In the genomic region with DNA sequence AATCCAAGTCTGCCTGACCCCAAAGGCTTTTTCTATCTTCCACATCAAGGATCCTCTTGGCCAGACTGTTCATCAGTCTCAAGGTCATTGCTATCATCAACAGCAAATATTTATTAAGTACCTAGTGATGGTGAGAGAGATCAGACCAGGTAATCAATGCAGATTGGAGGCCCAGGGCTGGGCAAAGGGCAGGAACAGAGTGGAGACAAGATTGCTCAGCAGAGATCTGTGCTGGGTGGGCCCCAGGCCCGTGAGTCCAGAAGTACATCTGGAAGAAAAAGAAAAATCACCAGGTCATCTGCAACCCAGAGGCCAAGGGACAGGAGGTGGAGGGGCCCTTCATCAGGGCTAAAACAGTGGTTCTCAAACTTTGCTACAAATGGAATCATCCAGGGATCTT, we compare ENCODE assay signal across 2 cellular contexts.
A peak's percentile ranks its signal among the peaks of the same experiment; 100 is the strongest.
TF ChIP-seq lines count a peak whose summit lies in the region.

No MANE protein-coding gene starts in this region.

TF ChIP-seq in GM12878, 131 proteins besides CTCF, POLR2A, EP300 and RAD21:
- TF ChIP-seq CBX5 (IDR thresholded peaks at IDR 0.05; ENCODE audit: low read depth) (no peak), CEBPB (IDR thresholded peaks at IDR 0.05; ENCODE audit: borderline replicate concordance in 1 of 2, low read depth in 2 of 2, low read length in 2 of 2) (no peak), FOXM1 (IDR thresholded peaks at IDR 0.05; ENCODE audit: low read depth, low read length) (no peak), SREBF2 (IDR thresholded peaks at IDR 0.05; ENCODE audit: low read length) (no peak), SP1 (IDR thresholded peaks at IDR 0.05; ENCODE audit: low read depth, low read length) (no peak), SMAD1 (IDR thresholded peaks at IDR 0.05; ENCODE audit: low read depth, partially characterized antibody) (no peak), MXI1 (IDR thresholded peaks at IDR 0.05; ENCODE audit: low read depth, low read length) (no peak), BHLHE40 (IDR thresholded peaks at IDR 0.05; ENCODE audit: borderline replicate concordance in 1 of 2, low read depth in 2 of 2, low read length in 1 of 2) (no peak), STAT1 (conservative IDR thresholded peaks at IDR 0.05) (no peak), IKZF2 (IDR thresholded peaks at IDR 0.05) (no peak), NRF1 (conservative IDR thresholded peaks at IDR 0.05; ENCODE audit: low read depth, low read length) (no peak), CBFB (IDR thresholded peaks at IDR 0.05; ENCODE audit: low read depth) (no peak), HDAC6 (IDR thresholded peaks at IDR 0.05; ENCODE audit: unreplicated experiment) (no peak)
- TF ChIP-seq, protein P1, sequence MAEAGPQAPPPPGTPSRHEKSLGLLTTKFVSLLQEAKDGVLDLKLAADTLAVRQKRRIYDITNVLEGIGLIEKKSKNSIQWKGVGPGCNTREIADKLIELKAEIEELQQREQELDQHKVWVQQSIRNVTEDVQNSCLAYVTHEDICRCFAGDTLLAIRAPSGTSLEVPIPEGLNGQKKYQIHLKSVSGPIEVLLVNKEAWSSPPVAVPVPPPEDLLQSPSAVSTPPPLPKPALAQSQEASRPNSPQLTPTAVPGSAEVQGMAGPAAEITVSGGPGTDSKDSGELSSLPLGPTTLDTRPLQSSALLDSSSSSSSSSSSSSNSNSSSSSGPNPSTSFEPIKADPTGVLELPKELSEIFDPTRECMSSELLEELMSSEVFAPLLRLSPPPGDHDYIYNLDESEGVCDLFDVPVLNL (IDR thresholded peaks at IDR 0.05; ENCODE audit: low read depth, low read length) = no peak
- TF ChIP-seq, protein P2, sequence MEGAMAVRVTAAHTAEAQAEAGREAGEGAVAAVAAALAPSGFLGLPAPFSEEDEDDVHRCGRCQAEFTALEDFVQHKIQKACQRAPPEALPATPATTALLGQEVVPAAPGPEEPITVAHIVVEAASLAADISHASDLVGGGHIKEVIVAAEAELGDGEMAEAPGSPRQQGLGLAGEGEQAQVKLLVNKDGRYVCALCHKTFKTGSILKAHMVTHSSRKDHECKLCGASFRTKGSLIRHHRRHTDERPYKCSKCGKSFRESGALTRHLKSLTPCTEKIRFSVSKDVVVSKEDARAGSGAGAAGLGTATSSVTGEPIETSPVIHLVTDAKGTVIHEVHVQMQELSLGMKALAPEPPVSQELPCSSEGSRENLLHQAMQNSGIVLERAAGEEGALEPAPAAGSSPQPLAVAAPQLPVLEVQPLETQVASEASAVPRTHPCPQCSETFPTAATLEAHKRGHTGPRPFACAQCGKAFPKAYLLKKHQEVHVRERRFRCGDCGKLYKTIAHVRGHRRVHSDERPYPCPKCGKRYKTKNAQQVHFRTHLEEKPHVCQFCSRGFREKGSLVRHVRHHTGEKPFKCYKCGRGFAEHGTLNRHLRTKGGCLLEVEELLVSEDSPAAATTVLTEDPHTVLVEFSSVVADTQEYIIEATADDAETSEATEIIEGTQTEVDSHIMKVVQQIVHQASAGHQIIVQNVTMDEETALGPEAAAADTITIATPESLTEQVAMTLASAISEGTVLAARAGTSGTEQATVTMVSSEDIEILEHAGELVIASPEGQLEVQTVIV (IDR thresholded peaks at IDR 0.05; ENCODE audit: borderline replicate concordance, partially characterized antibody) = no peak

TF ChIP-seq in HepG2, 621 proteins besides CTCF, POLR2A, EP300 and RAD21:
- TF ChIP-seq HCFC1 (IDR thresholded peaks at IDR 0.05; ENCODE audit: low read depth, low read length) (no peak), SALL1 (CRISPR knock-in tag; IDR thresholded peaks at IDR 0.05) (peak; percentile 39; the same call in 1 of the 2 replicates), RARA (CRISPR knock-in tag; IDR thresholded peaks at IDR 0.05) (0 out of 2 replicates have a peak, but pooled peaks have one; percentile 33), CBX5 (CRISPR knock-in tag; IDR thresholded peaks at IDR 0.05; ENCODE audit: borderline replicate concordance) (no peak), GFI1 (CRISPR knock-in tag; IDR thresholded peaks at IDR 0.05; ENCODE audit: borderline replicate concordance) (peak; percentile 79), HNF4A (CRISPR knock-in tag; IDR thresholded peaks at IDR 0.05) (peak; percentile 41; the same call in 1 of the 2 replicates), IRF2 (CRISPR knock-in tag; IDR thresholded peaks at IDR 0.05) (no peak), GATAD1 (CRISPR knock-in tag; IDR thresholded peaks at IDR 0.05) (no peak), BCL6 (CRISPR knock-in tag; IDR thresholded peaks at IDR 0.05) (0 out of 2 replicates have a peak, but pooled peaks have one; percentile 35), HMG20A (CRISPR knock-in tag; IDR thresholded peaks at IDR 0.05; ENCODE audit: borderline replicate concordance) (no peak), HNF4G (IDR thresholded peaks at IDR 0.05; ENCODE audit: borderline replicate concordance, low read depth, low read length) (0 out of 2 replicates have a peak, but pooled peaks have one; percentile 12), HNF4G (CRISPR knock-in tag; IDR thresholded peaks at IDR 0.05; ENCODE audit: borderline replicate concordance, low read depth) (no peak), GATAD2A (CRISPR knock-in tag; IDR thresholded peaks at IDR 0.05) (0 out of 2 replicates have a peak, but pooled peaks have one; percentile 37), ONECUT2 (CRISPR knock-in tag; IDR thresholded peaks at IDR 0.05) (peak; percentile 51)
- TF ChIP-seq, protein P3, sequence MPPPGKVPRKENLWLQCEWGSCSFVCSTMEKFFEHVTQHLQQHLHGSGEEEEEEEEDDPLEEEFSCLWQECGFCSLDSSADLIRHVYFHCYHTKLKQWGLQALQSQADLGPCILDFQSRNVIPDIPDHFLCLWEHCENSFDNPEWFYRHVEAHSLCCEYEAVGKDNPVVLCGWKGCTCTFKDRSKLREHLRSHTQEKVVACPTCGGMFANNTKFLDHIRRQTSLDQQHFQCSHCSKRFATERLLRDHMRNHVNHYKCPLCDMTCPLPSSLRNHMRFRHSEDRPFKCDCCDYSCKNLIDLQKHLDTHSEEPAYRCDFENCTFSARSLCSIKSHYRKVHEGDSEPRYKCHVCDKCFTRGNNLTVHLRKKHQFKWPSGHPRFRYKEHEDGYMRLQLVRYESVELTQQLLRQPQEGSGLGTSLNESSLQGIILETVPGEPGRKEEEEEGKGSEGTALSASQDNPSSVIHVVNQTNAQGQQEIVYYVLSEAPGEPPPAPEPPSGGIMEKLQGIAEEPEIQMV (CRISPR knock-in tag; IDR thresholded peaks at IDR 0.05; ENCODE audit: low read depth) = no peak
- TF ChIP-seq, protein P4, sequence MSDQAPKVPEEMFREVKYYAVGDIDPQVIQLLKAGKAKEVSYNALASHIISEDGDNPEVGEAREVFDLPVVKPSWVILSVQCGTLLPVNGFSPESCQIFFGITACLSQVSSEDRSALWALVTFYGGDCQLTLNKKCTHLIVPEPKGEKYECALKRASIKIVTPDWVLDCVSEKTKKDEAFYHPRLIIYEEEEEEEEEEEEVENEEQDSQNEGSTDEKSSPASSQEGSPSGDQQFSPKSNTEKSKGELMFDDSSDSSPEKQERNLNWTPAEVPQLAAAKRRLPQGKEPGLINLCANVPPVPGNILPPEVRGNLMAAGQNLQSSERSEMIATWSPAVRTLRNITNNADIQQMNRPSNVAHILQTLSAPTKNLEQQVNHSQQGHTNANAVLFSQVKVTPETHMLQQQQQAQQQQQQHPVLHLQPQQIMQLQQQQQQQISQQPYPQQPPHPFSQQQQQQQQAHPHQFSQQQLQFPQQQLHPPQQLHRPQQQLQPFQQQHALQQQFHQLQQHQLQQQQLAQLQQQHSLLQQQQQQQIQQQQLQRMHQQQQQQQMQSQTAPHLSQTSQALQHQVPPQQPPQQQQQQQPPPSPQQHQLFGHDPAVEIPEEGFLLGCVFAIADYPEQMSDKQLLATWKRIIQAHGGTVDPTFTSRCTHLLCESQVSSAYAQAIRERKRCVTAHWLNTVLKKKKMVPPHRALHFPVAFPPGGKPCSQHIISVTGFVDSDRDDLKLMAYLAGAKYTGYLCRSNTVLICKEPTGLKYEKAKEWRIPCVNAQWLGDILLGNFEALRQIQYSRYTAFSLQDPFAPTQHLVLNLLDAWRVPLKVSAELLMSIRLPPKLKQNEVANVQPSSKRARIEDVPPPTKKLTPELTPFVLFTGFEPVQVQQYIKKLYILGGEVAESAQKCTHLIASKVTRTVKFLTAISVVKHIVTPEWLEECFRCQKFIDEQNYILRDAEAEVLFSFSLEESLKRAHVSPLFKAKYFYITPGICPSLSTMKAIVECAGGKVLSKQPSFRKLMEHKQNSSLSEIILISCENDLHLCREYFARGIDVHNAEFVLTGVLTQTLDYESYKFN (CRISPR knock-in tag; conservative IDR thresholded peaks at IDR 0.05) = no peak; the same call in 1 of the 2 replicates
